Comparison of ENCODE assay signal across 17 cellular contexts in genomic region chr2:31997653-31998052, GRCh38. TPM values are rescaled to one million over a fixed set of nuclear protein-coding genes. Genes with fewer than 3 reads are reported as not detected.
DNase-seq lines count a peak whose midpoint lies in the region; ATAC-seq and TF ChIP-seq lines count a peak whose summit lies in the region.
"Had no signal": no experiment of that assay in that cellular context is flagged by ENCODE, and none has a peak within 500 bp of the region (broad histone marks: within the 10 kb centered on the region; RNA-seq: fewer than 3 reads in every experiment).

No MANE protein-coding gene starts in this region.

- no peaks in the 10 kb centered on the region for H3K9me2 ChIP-seq in Karpas-422 (replicated peaks; ENCODE audit: insufficient read depth, low read length)

- H3K27me3 ChIP-seq in Karpas-422 (ENCODE audit: low read length) (no peaks in the 10 kb centered on the region), neutrophil (no peaks in the 10 kb centered on the region)
- H3K27me3 ChIP-seq: foreskin keratinocyte, tibial artery had no signal

- peak overlapping the region; percentile 32 for H3K27ac Mint-ChIP-seq in activated naive CD8-positive, alpha-beta T cell treated with anti-CD3 and anti-CD28 coated beads, Interleukin-2, amount 50 U/mL, for 24 hours
- H3K27ac Mint-ChIP-seq in glutamatergic neuron (ENCODE audit: unreplicated experiment): no peak overlapping the region

- H3K4me1 Mint-ChIP-seq in activated naive CD8-positive, alpha-beta T cell treated with anti-CD3 and anti-CD28 coated beads, Interleukin-2, amount 50 U/mL, for 24 hours: peaks cover 56% of the 10 kb centered on the region
- H3K4me1 Mint-ChIP-seq in glutamatergic neuron (ENCODE audit: low read depth, unreplicated experiment): peaks cover 2% of the 10 kb centered on the region

- H3K79me2 ChIP-seq in Karpas-422 (ENCODE audit: low read length): peaks cover 96% of the 10 kb centered on the region

- no peak overlapping the region for H3K4me3 ChIP-seq in Karpas-422 (ENCODE audit: low read length)
- no peak overlapping the region for H3K4me3 ChIP-seq in neutrophil (ENCODE audit: low read depth in 1 of 2, low read length in 1 of 2)
- H3K4me3 ChIP-seq: skin epidermis, tibial artery had no signal

- H3K4me1 ChIP-seq in Karpas-422 (ENCODE audit: low read length) (peaks cover 21% of the 10 kb centered on the region), neutrophil (ENCODE audit: control insufficient read depth in 1 of 2, insufficient read depth in 1 of 2, low read depth in 1 of 2, low read length in 1 of 2) (peaks cover 0 to 16% of the 10 kb centered on the region in 2 experiments)

- no peaks in the 10 kb centered on the region for H3K9me3 Mint-ChIP-seq in activated naive CD8-positive, alpha-beta T cell treated with anti-CD3 and anti-CD28 coated beads, Interleukin-2, amount 50 U/mL, for 24 hours
- no peaks in the 10 kb centered on the region for H3K9me3 Mint-ChIP-seq in glutamatergic neuron (ENCODE audit: unreplicated experiment)
- H3K9me3 Mint-ChIP-seq: naive thymus-derived CD8-positive, alpha-beta T cell had no signal

- peak overlapping the region; percentile 1; the same call in 1 of the 2 replicates for H3K27ac ChIP-seq in Karpas-422 (ENCODE audit: low read length)
- peak overlapping the region; percentile 44 for H3K27ac ChIP-seq in neutrophil
- H3K27ac ChIP-seq: 22Rv1, foreskin keratinocyte, skin epidermis, tibial artery, VCaP had no signal

- H3K9ac ChIP-seq in Karpas-422 (ENCODE audit: low read length): no peak overlapping the region

- H3K36me3 ChIP-seq in Karpas-422 (ENCODE audit: insufficient read depth, low read length) (peaks cover 3% of the 10 kb centered on the region; the same call in 1 of the 2 replicates), neutrophil (no peaks in the 10 kb centered on the region)
- H3K36me3 ChIP-seq: tibial artery had no signal

- TF ChIP-seq CTCF in neutrophil (IDR thresholded peaks at IDR 0.05): no peak
- no peak for TF ChIP-seq CTCF in glutamatergic neuron (IDR thresholded peaks at IDR 0.05; ENCODE audit: partially characterized antibody, unreplicated experiment)

- peaks cover 17% of the 10 kb centered on the region for H3K36me3 Mint-ChIP-seq in activated naive CD8-positive, alpha-beta T cell treated with anti-CD3 and anti-CD28 coated beads, Interleukin-2, amount 50 U/mL, for 24 hours (ENCODE audit: low read depth)
- no peaks in the 10 kb centered on the region for H3K36me3 Mint-ChIP-seq in glutamatergic neuron (ENCODE audit: unreplicated experiment)

- H2AFZ ChIP-seq in Karpas-422 (ENCODE audit: low read length): no peak overlapping the region

- no peaks in the 10 kb centered on the region for H3K27me3 Mint-ChIP-seq in activated naive CD8-positive, alpha-beta T cell treated with anti-CD3 and anti-CD28 coated beads, Interleukin-2, amount 50 U/mL, for 24 hours
- peaks cover 1% of the 10 kb centered on the region for H3K27me3 Mint-ChIP-seq in glutamatergic neuron (ENCODE audit: unreplicated experiment)
- H3K27me3 Mint-ChIP-seq: naive thymus-derived CD8-positive, alpha-beta T cell had no signal

- H3K4me2 ChIP-seq in Karpas-422 (ENCODE audit: low read depth, low read length, poor library complexity, severe bottlenecking): no peak overlapping the region

- no peak for ATAC-seq in activated naive CD8-positive, alpha-beta T cell treated with anti-CD3 and anti-CD28 coated beads, Interleukin-2, amount 50 U/mL, for 24 hours
- no peak for ATAC-seq in HG02588 (IDR thresholded peaks at IDR 0.05; ENCODE audit: unreplicated experiment)
- ATAC-seq: foreskin keratinocyte had no signal

- H3K4me3 Mint-ChIP-seq in activated naive CD8-positive, alpha-beta T cell treated with anti-CD3 and anti-CD28 coated beads, Interleukin-2, amount 50 U/mL, for 24 hours: no peak overlapping the region
- H3K4me3 Mint-ChIP-seq in glutamatergic neuron (ENCODE audit: unreplicated experiment): no peak overlapping the region

- DNase-seq in NK-92 (lab: John Stamatoyannopoulos, UW; ENCODE audit: unreplicated experiment) (peak; percentile 4), Karpas-422 (no peak), glutamatergic neuron (no peak), GF-D8 (lab: John Stamatoyannopoulos, UW) (no peak)
- no peak for DNase-seq in NK-92 treated with Interleukin-12 subunit alpha and Interleukin-12 subunit beta, amount 100 ng/mL, for 24 hours (lab: John Stamatoyannopoulos, UW)
- DNase-seq in activated naive CD8-positive, alpha-beta T cell treated with anti-CD3 and anti-CD28 coated beads, Interleukin-2, amount 50 U/mL, for 24 hours: no peak
- DNase-seq: activated effector memory CD4-positive, alpha-beta T cell treated with anti-CD3 and anti-CD28 coated beads, Interleukin-2, amount 50 U/mL, for 16 hours; foreskin keratinocyte; MM.1S; naive thymus-derived CD8-positive, alpha-beta T cell; NCI-H345; tibial artery had no signal

- peaks cover 14% of the 10 kb centered on the region; the same call in 1 of the 2 replicates for H4K20me1 ChIP-seq in Karpas-422 (ENCODE audit: insufficient read depth, low read depth, low read length)

- H3K9me3 ChIP-seq in Karpas-422 (ENCODE audit: low read length) (no peaks in the 10 kb centered on the region), neutrophil (no peaks in the 10 kb centered on the region)
- H3K9me3 ChIP-seq: tibial artery had no signal

RNA-seq across cellular contexts. Expression of gene MEMO1, which starts 13.2 kb away (rescaled TPM):
- 56.8 and 62.9 TPM in 2 replicates for total RNA-seq in Karpas-422 (2014; rRNA removed; shearing (Covaris generic); ENCODE audit: low replicate concordance)
- 48.8 TPM for total RNA-seq in glutamatergic neuron (ENCODE audit: unreplicated experiment)

RNA-seq across cellular contexts. Expression of gene DPY30, which starts 42.0 kb away (rescaled TPM):
- total RNA-seq in Karpas-422 (2014; rRNA removed; shearing (Covaris generic); ENCODE audit: low replicate concordance): 67.5 and 88.3 TPM in 2 replicates
- 67.5 TPM for total RNA-seq in glutamatergic neuron (ENCODE audit: unreplicated experiment)
